ENCODE assay signal across 1 cellular context in genomic region chr18:63177822-63178525, GRCh38.
TF ChIP-seq lines count a peak whose summit lies in the region.

No MANE protein-coding gene starts in this region.

TF ChIP-seq in HepG2, 621 proteins besides CTCF, POLR2A, EP300 and RAD21 (continued from another document):
- no peak for TF ChIP-seq ZNF784 (CRISPR knock-in tag; IDR thresholded peaks at IDR 0.05; ENCODE audit: borderline replicate concordance)
